13 cellular contexts compared by ENCODE assay signal in the genomic region with DNA sequence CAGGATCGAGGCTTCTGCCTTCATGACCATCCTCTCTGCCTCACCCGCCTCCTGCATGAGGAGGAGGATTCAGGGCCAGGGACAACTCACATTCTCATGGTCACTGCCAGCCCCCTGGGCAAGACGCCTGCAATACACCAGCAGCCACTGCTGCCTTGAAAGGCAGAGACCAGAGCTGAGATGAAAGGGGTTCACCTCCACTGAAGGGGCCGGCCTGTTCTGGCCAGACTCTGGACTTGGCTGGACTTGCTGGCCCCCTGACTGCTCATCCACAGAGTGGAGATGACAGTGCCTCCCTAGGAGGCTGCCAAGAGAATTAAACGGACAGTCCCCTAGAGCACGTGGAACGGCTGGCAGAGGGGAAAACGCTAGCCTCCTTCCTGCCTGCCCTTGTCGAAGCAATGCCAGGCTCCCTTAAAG. TPM values are rescaled to one million over a fixed set of nuclear protein-coding genes. Genes with fewer than 3 reads are reported as not detected.
DNase-seq lines count a peak whose midpoint lies in the region; ATAC-seq and TF ChIP-seq lines count a peak whose summit lies in the region.
"Had no signal": no experiment of that assay in that cellular context is flagged by ENCODE, and none has a peak within 500 bp of the region (broad histone marks: within the 10 kb centered on the region; RNA-seq: fewer than 3 reads in every experiment).

No MANE protein-coding gene starts in this region.

- H3K36me3 ChIP-seq in gastrocnemius medialis, result no peaks in the 10 kb centered on the region
- H3K36me3 ChIP-seq: BLaER1 treated with 17β-estradiol and CSF1 and Interleukin-3, amounts not matched to agents 10 nM and 100 nM had no signal

- in situ Hi-C loops in gastrocnemius medialis (cut with MboI; ENCODE audit: low sequenced_read_pairs in 4 of 4), result no loop called here

- H3K36me3 Mint-ChIP-seq in activated naive CD4-positive, alpha-beta T cell treated with anti-CD3 and anti-CD28 coated beads, Interleukin-2, amount 50 U/mL, for 72 hours, result no peaks in the 10 kb centered on the region

- no peak for TF ChIP-seq POLR2A in gastrocnemius medialis (IDR thresholded peaks at IDR 0.05)

- no peak for TF ChIP-seq CTCF in gastrocnemius medialis (IDR thresholded peaks at IDR 0.05 in 4 of 5, conservative IDR thresholded peaks at IDR 0.05 in 1 of 5)

- intact Hi-C loops in gastrocnemius medialis (cut with DNase I; ENCODE audit: low total_unique reads), result loop anchor here (2.0 to 10.0 kb wide), 2 partner anchors 34 to 588 kb away; no protein-coding TSS in a partner anchor

- peak overlapping the region; percentile 23 to 38 (median 25) for H3K4me3 ChIP-seq in gastrocnemius medialis
- H3K4me3 ChIP-seq: BLaER1 treated with 17β-estradiol and CSF1 and Interleukin-3, amounts not matched to agents 10 nM and 100 nM had no signal

- ATAC-seq in gastrocnemius medialis, result peak; percentile 69 to 71
- no peak for ATAC-seq in activated naive CD4-positive, alpha-beta T cell treated with anti-CD3 and anti-CD28 coated beads, Interleukin-2, amount 50 U/mL, for 72 hours
- ATAC-seq: activated naive CD8-positive, alpha-beta T cell treated with anti-CD3 and anti-CD28 coated beads, Interleukin-2, amount 50 U/mL, for 24 hours had no signal

- peaks cover 77 to 97% of the 10 kb centered on the region in 2 donors for H3K4me1 ChIP-seq in gastrocnemius medialis

- H3K9me3 ChIP-seq in gastrocnemius medialis, result no peaks in the 10 kb centered on the region
- H3K9me3 ChIP-seq: BLaER1 treated with 17β-estradiol and CSF1 and Interleukin-3, amounts not matched to agents 10 nM and 100 nM; neutrophil had no signal

- no peaks in the 10 kb centered on the region for H3K9me3 Mint-ChIP-seq in activated naive CD4-positive, alpha-beta T cell treated with anti-CD3 and anti-CD28 coated beads, Interleukin-2, amount 50 U/mL, for 72 hours
- H3K9me3 Mint-ChIP-seq: activated naive CD8-positive, alpha-beta T cell treated with anti-CD3 and anti-CD28 coated beads, Interleukin-2, amount 50 U/mL, for 24 hours had no signal

- H3K27ac Mint-ChIP-seq in activated naive CD4-positive, alpha-beta T cell treated with anti-CD3 and anti-CD28 coated beads, Interleukin-2, amount 50 U/mL, for 72 hours, result no peak overlapping the region
- H3K27ac Mint-ChIP-seq: activated naive CD8-positive, alpha-beta T cell treated with anti-CD3 and anti-CD28 coated beads, Interleukin-2, amount 50 U/mL, for 24 hours had no signal

- peak overlapping the region; percentile 84 to 92 (median 90) for H3K27ac ChIP-seq in gastrocnemius medialis
- H3K27ac ChIP-seq: BLaER1 treated with 17β-estradiol and CSF1 and Interleukin-3, amounts not matched to agents 10 nM and 100 nM; neutrophil had no signal

- no peaks in the 10 kb centered on the region for H3K27me3 ChIP-seq in gastrocnemius medialis
- H3K27me3 ChIP-seq: neutrophil had no signal

- DNase-seq in GM03348 (ENCODE audit: low spot score), result peak; percentile 45
- DNase-seq in cerebellar cortex (ENCODE audit: low spot score), result peak; percentile 84
- DNase-seq in hypothalamus (lab: John Stamatoyannopoulos, UW), result peak in 39 of 51 donors; percentile 19 to 85 (median 56)
- peak; percentile 69 to 80 for DNase-seq in gastrocnemius medialis
- no peak for DNase-seq in activated naive CD4-positive, alpha-beta T cell treated with anti-CD3 and anti-CD28 coated beads, Interleukin-2, amount 50 U/mL, for 72 hours (ENCODE audit: low spot score in 2 of 2)
- no peak for DNase-seq in activated gamma-delta T cell treated with Interleukin-2 at 50 U/mL for 16 hours
- DNase-seq in activated CD4-positive, alpha-beta T cell treated with anti-CD3 and anti-CD28 coated beads, Interleukin-2, amount 50 U/mL, for 4 hours, result no peak
- no peak for DNase-seq in stimulated activated CD4-positive, alpha-beta T cell treated with anti-CD3 and anti-CD28 coated beads, Interleukin-4, amount 100 ng/mL, for 1 hour
- DNase-seq: activated naive CD8-positive, alpha-beta T cell treated with anti-CD3 and anti-CD28 coated beads, Interleukin-2, amount 50 U/mL, for 24 hours; NCI-H1436 treated with DMSO at 0.1 percent for 48 hours; stimulated activated CD4-positive, alpha-beta T cell treated with anti-CD3 and anti-CD28 coated beads, Interleukin-4, amount 100 ng/mL, for 24 hours had no signal

RNA-seq across cellular contexts. Expression of a gene that starts 35.2 kb away (rescaled TPM):
- 10 to 100 TPM; 26.5 to 50.2 (median 43.8) TPM for total RNA-seq in gastrocnemius medialis
- total RNA-seq in activated naive CD4-positive, alpha-beta T cell treated with anti-CD3 and anti-CD28 coated beads, Interleukin-2, amount 50 U/mL, for 72 hours, result under 1 TPM; 0.14 to 0.29 TPM

Comparison
In these comparisons a context has a peak if more than half of its experiments do, and no peak if none do; other contexts are left out.
1. DNase-seq: peak in GM03348 (single experiment), cerebellar cortex (single experiment), hypothalamus (39 of 51) and gastrocnemius medialis (2 of 2); none in activated naive CD4-positive, alpha-beta T cell treated with anti-CD3 and anti-CD28 coated beads, Interleukin-2, amount 50 U/mL, for 72 hours (0 of 2), activated gamma-delta T cell treated with Interleukin-2 at 50 U/mL for 16 hours (single experiment), activated CD4-positive, alpha-beta T cell treated with anti-CD3 and anti-CD28 coated beads, Interleukin-2, amount 50 U/mL, for 4 hours (0 of 2) and stimulated activated CD4-positive, alpha-beta T cell treated with anti-CD3 and anti-CD28 coated beads, Interleukin-4, amount 100 ng/mL, for 1 hour (single experiment).
2. ATAC-seq: peak in gastrocnemius medialis (2 of 2); none in activated naive CD4-positive, alpha-beta T cell treated with anti-CD3 and anti-CD28 coated beads, Interleukin-2, amount 50 U/mL, for 72 hours (0 of 2).
3. RNA of a gene that starts 35.2 kb away (total RNA-seq): 26.5 to 50.2 TPM in gastrocnemius medialis; 0.14 to 0.29 TPM in activated naive CD4-positive, alpha-beta T cell treated with anti-CD3 and anti-CD28 coated beads, Interleukin-2, amount 50 U/mL, for 72 hours; every median in the first group is over 10 times any median in the second.